ENCODE assay signal across 12 cellular contexts in the genomic region with DNA sequence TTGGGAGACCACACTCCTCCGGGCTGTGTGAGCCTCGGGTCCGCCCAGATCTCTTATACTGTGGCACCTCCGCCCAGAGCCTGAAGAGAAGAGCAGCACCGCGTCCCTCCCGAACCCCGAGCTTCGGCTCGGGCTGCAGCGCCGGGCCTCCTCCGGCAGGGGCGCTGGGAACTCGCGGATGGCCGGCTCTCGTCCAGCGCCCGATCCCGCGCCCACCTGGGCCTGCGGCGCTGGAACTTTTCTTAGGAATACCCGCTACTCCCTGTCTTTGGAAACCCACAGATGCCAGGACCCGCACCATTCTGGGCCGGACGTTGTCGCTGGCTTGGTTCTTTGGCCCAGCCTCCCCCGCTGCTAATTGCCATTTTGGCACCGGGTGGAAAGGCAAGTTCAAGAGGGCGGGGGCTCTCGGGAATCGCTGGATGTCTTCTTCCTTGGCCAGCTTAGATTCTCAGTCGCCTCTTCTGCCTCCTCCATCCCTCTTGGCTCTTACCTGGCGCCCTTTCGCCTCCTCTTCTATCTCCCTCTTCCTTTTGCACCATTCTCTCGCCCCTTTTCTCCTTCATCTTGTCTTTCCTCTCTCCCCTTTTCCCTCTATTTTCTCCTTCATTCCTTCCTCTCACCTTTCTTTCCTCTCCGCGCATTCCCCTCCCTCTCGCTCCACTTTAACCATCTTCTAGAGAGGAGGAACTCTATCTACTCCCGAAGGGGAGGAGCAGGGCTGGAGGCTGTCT. TPM values are rescaled to one million over a fixed set of nuclear protein-coding genes. Genes with fewer than 3 reads are reported as not detected.
A peak's percentile ranks its signal among the peaks of the same experiment; 100 is the strongest.
DNase-seq lines count a peak whose midpoint lies in the region; ATAC-seq, FAIRE-seq and TF ChIP-seq lines count a peak whose summit lies in the region.
"Had no signal": no experiment of that assay in that cellular context is flagged by ENCODE, and none has a peak within 500 bp of the region (broad histone marks: within the 10 kb centered on the region; RNA-seq: fewer than 3 reads in every experiment).

No MANE protein-coding gene starts in this region.

- no peak for FAIRE-seq in astrocyte (lab: Jason Lieb, UNC)

- H3K36me3 ChIP-seq in astrocyte (ENCODE audit: insufficient read depth, low read length) (no peaks in the 10 kb centered on the region), aorta (ENCODE audit: control insufficient read depth in 1 of 2, insufficient read depth in 2 of 2, low read length in 1 of 2) (no peaks in the 10 kb centered on the region)
- H3K36me3 ChIP-seq: lower lobe of right lung had no signal

- peak; percentile 7 for DNase-seq in activated naive CD4-positive, alpha-beta T cell treated with anti-CD3 and anti-CD28 coated beads for 36 hours
- DNase-seq in activated naive CD4-positive, alpha-beta T cell (lab: John Stamatoyannopoulos, UW), result no peak
- DNase-seq in astrocyte (ENCODE audit: low read depth) (no peak), islet precursor cell (peak; percentile 77), aorta (no peak)
- DNase-seq in CD4-positive, alpha-beta T cell, result no peak
- DNase-seq: Calu3, lower lobe of right lung, PC-3 had no signal

- H3K27me3 Mint-ChIP-seq in activated naive CD4-positive, alpha-beta T cell treated with anti-CD3 and anti-CD28 coated beads for 36 hours (ENCODE audit: low read depth), result peaks cover 62% of the 10 kb centered on the region
- H3K27me3 Mint-ChIP-seq in astrocyte (ENCODE audit: low read depth, unreplicated experiment), result peaks cover 63% of the 10 kb centered on the region
- H3K27me3 Mint-ChIP-seq in CD4-positive, alpha-beta T cell, result peaks cover 63% of the 10 kb centered on the region

- H3K4me1 Mint-ChIP-seq in activated naive CD4-positive, alpha-beta T cell treated with anti-CD3 and anti-CD28 coated beads for 36 hours (ENCODE audit: low read depth), result peaks cover 13% of the 10 kb centered on the region
- peaks cover 6% of the 10 kb centered on the region for H3K4me1 Mint-ChIP-seq in astrocyte (ENCODE audit: low read depth, unreplicated experiment)
- peaks cover 6% of the 10 kb centered on the region for H3K4me1 Mint-ChIP-seq in CD4-positive, alpha-beta T cell (ENCODE audit: low read depth)

- H3K4me1 ChIP-seq in astrocyte (ENCODE audit: insufficient read depth, low read length) (peaks cover 4% of the 10 kb centered on the region), aorta (ENCODE audit: control insufficient read depth in 1 of 2, insufficient read depth in 2 of 2, low read length in 2 of 2) (no peaks in the 10 kb centered on the region)

- no peak overlapping the region for H3K27ac ChIP-seq in astrocyte (ENCODE audit: low read depth, low read length)
- no peak overlapping the region for H3K27ac ChIP-seq in aorta (ENCODE audit: low read depth in 1 of 2, low read length in 2 of 2)
- H3K27ac ChIP-seq in CD4-positive, alpha-beta T cell (ENCODE audit: low read depth, low read length), result no peak overlapping the region
- H3K27ac ChIP-seq: lower lobe of right lung had no signal

- no peak overlapping the region for H3K27ac Mint-ChIP-seq in activated naive CD4-positive, alpha-beta T cell treated with anti-CD3 and anti-CD28 coated beads for 36 hours
- H3K27ac Mint-ChIP-seq in astrocyte (ENCODE audit: unreplicated experiment), result no peak overlapping the region
- no peak overlapping the region for H3K27ac Mint-ChIP-seq in CD4-positive, alpha-beta T cell
- H3K27ac Mint-ChIP-seq: activated naive CD4-positive, alpha-beta T cell treated with anti-CD3 and anti-CD28 coated beads, Interleukin-2, amount 50 U/mL, for 72 hours had no signal

- H3K36me3 Mint-ChIP-seq in activated naive CD4-positive, alpha-beta T cell treated with anti-CD3 and anti-CD28 coated beads for 36 hours (ENCODE audit: low read depth), result no peaks in the 10 kb centered on the region
- no peaks in the 10 kb centered on the region for H3K36me3 Mint-ChIP-seq in astrocyte (ENCODE audit: low read depth, unreplicated experiment)
- no peaks in the 10 kb centered on the region for H3K36me3 Mint-ChIP-seq in CD4-positive, alpha-beta T cell (ENCODE audit: low read depth)
- H3K36me3 Mint-ChIP-seq: activated naive CD4-positive, alpha-beta T cell treated with anti-CD3 and anti-CD28 coated beads, Interleukin-2, amount 50 U/mL, for 72 hours had no signal

- peak overlapping the region; percentile 80 for H3K4me2 ChIP-seq in astrocyte (ENCODE audit: low read length)

- peak; percentile 27 for ATAC-seq in aorta (ENCODE audit: low FRiP score)
- ATAC-seq in CD4-positive, alpha-beta T cell (ENCODE audit: poor library complexity), result no peak
- no peak for ATAC-seq in GM18498 (IDR thresholded peaks at IDR 0.05; ENCODE audit: unreplicated experiment)
- ATAC-seq in GM19397 (IDR thresholded peaks at IDR 0.05; ENCODE audit: unreplicated experiment), result no peak
- ATAC-seq: lower lobe of right lung, PC-3 had no signal

- intact Hi-C loops in activated naive CD4-positive, alpha-beta T cell treated with anti-CD3 and anti-CD28 coated beads for 36 hours (cut with micrococcal nuclease), result loop anchor here (2.0 kb wide), 1 partner anchor 286 kb away; no protein-coding TSS in a partner anchor
- intact Hi-C loops in aorta (cut with DNase I), result no loop called here
- intact Hi-C loops in CD4-positive, alpha-beta T cell (cut with DNase I, micrococcal nuclease), result no loop called here

- H4K20me1 ChIP-seq in astrocyte (ENCODE audit: insufficient read depth, low read length), result no peaks in the 10 kb centered on the region

- no peaks in the 10 kb centered on the region for H3K9me3 ChIP-seq in astrocyte (ENCODE audit: insufficient read depth, low read depth, low read length)
- H3K9me3 ChIP-seq in aorta (ENCODE audit: control insufficient read depth, low read length), result no peaks in the 10 kb centered on the region
- no peaks in the 10 kb centered on the region for H3K9me3 ChIP-seq in CD4-positive, alpha-beta T cell (ENCODE audit: control insufficient read depth, low read length)
- H3K9me3 ChIP-seq: lower lobe of right lung had no signal

- POLR2A ChIA-PET in CD4-positive, alpha-beta T cell (lab: Charles Lee), result no interaction called here

- H3K79me2 ChIP-seq in astrocyte (ENCODE audit: insufficient read depth, low read length), result no peaks in the 10 kb centered on the region

- peak overlapping the region; percentile 69 for H2AFZ ChIP-seq in astrocyte (ENCODE audit: low read depth, low read length)

- H3K9me3 Mint-ChIP-seq in activated naive CD4-positive, alpha-beta T cell treated with anti-CD3 and anti-CD28 coated beads for 36 hours, result no peaks in the 10 kb centered on the region
- H3K9me3 Mint-ChIP-seq in astrocyte (ENCODE audit: unreplicated experiment), result peaks cover 5% of the 10 kb centered on the region
- H3K9me3 Mint-ChIP-seq in CD4-positive, alpha-beta T cell, result no peaks in the 10 kb centered on the region
- H3K9me3 Mint-ChIP-seq: activated naive CD4-positive, alpha-beta T cell treated with anti-CD3 and anti-CD28 coated beads, Interleukin-2, amount 50 U/mL, for 72 hours had no signal

- H3K4me3 Mint-ChIP-seq in activated naive CD4-positive, alpha-beta T cell treated with anti-CD3 and anti-CD28 coated beads for 36 hours, result peak overlapping the region; percentile 38
- peak overlapping the region; percentile 83 for H3K4me3 Mint-ChIP-seq in astrocyte (ENCODE audit: unreplicated experiment)
- H3K4me3 Mint-ChIP-seq in CD4-positive, alpha-beta T cell, result no peak overlapping the region

- WGBS in aorta, 2 donors, result 2% methylated on average over 42 of the region's 42 CpGs

- CTCF ChIA-PET in activated naive CD4-positive, alpha-beta T cell treated with anti-CD3 and anti-CD28 coated beads for 36 hours (lab: Charles Lee), result interaction anchor here (0.8 to 0.9 kb wide), 2 partner anchors 24 to 285 kb away, joined by 3 to 4 read pairs; no protein-coding TSS in a partner anchor
- CTCF ChIA-PET in CD4-positive, alpha-beta T cell (lab: Charles Lee), result no interaction called here

- H3K4me3 ChIP-seq in astrocyte (ENCODE audit: insufficient read depth, low read depth, low read length) (peak overlapping the region; percentile 28), aorta (ENCODE audit: low read length in 2 of 2) (no peak overlapping the region)
- H3K4me3 ChIP-seq: lower lobe of right lung had no signal

- no peak overlapping the region for H3K9ac ChIP-seq in astrocyte (ENCODE audit: low read length)

- TF ChIP-seq CTCF in astrocyte (IDR thresholded peaks at IDR 0.05; ENCODE audit: insufficient read depth, low read depth, low read length), result peak; percentile 40
- no peak for TF ChIP-seq CTCF in CD4-positive, alpha-beta T cell (IDR thresholded peaks at IDR 0.05)

- H3K27me3 ChIP-seq in astrocyte (ENCODE audit: insufficient read depth, low read length), result peaks cover 45% of the 10 kb centered on the region
- no peaks in the 10 kb centered on the region for H3K27me3 ChIP-seq in aorta (ENCODE audit: control insufficient read depth in 1 of 2, insufficient read depth in 2 of 2, low read length in 1 of 2)
- peaks cover 48% of the 10 kb centered on the region for H3K27me3 ChIP-seq in CD4-positive, alpha-beta T cell (ENCODE audit: control insufficient read depth, insufficient read depth, low read length)

RNA-seq across cellular contexts. Expression of a gene that starts 2.1 kb away (rescaled TPM):
- not detected for total RNA-seq in activated naive CD4-positive, alpha-beta T cell treated with anti-CD3 and anti-CD28 coated beads for 36 hours
- total RNA-seq in astrocyte (0.91 and 1.00 TPM in 2 replicates), aorta (under 1 TPM in 1 of 2 donors, not detected in 1; 0.29 TPM)
- polyA plus RNA-seq in aorta, result not detected
- 1 to 10 TPM; 1.7 to 2.1 TPM for total RNA-seq in CD4-positive, alpha-beta T cell
- total RNA-seq: activated naive CD4-positive, alpha-beta T cell treated with anti-CD3 and anti-CD28 coated beads, Interleukin-2, amount 50 U/mL, for 72 hours; Calu3; lower lobe of right lung; PC-3 had no signal

Comparison
In these comparisons a context has a peak if more than half of its experiments do, and no peak if none do; other contexts are left out.
1. DNase-seq: peak in activated naive CD4-positive, alpha-beta T cell treated with anti-CD3 and anti-CD28 coated beads for 36 hours (single experiment) and islet precursor cell (single experiment); none in activated naive CD4-positive, alpha-beta T cell (0 of 4), astrocyte (single experiment), aorta (0 of 2) and CD4-positive, alpha-beta T cell (0 of 10).